ENCODE assay signal across 1 cellular context in genomic region chr17:28937044-28937729, GRCh38.
A peak's percentile ranks its signal among the peaks of the same experiment; 100 is the strongest.
TF ChIP-seq lines count a peak whose summit lies in the region.

No MANE protein-coding gene starts in this region.

TF ChIP-seq in HepG2, 621 proteins besides CTCF, POLR2A, EP300 and RAD21 (continued from another document):
- TF ChIP-seq ZNF3 (CRISPR knock-in tag; IDR thresholded peaks at IDR 0.05) (no peak), SSRP1 (CRISPR knock-in tag; IDR thresholded peaks at IDR 0.05) (0 out of 2 replicates have a peak, but pooled peaks have one; percentile 31), ZNF10 (CRISPR knock-in tag; IDR thresholded peaks at IDR 0.05; ENCODE audit: borderline replicate concordance, low read depth) (no peak), SUZ12 (IDR thresholded peaks at IDR 0.05; ENCODE audit: low read depth, low read length) (no peak), CBX5 (CRISPR knock-in tag; IDR thresholded peaks at IDR 0.05; ENCODE audit: borderline replicate concordance) (no peak), TBX3 (IDR thresholded peaks at IDR 0.05; ENCODE audit: borderline replicate concordance) (peak; percentile 82; the same call in 1 of the 2 replicates), HOMEZ (CRISPR knock-in tag; IDR thresholded peaks at IDR 0.05; ENCODE audit: low read depth) (0 out of 2 replicates have a peak, but pooled peaks have one; percentile 15), ZNF510 (CRISPR knock-in tag; IDR thresholded peaks at IDR 0.05; ENCODE audit: low read depth) (no peak), ARNTL (CRISPR knock-in tag; IDR thresholded peaks at IDR 0.05) (no peak), HOXA7 (CRISPR knock-in tag; IDR thresholded peaks at IDR 0.05) (no peak), FOXA1 (IDR thresholded peaks at IDR 0.05) (no peak), FOXA1 (CRISPR knock-in tag; IDR thresholded peaks at IDR 0.05) (0 out of 2 replicates have a peak, but pooled peaks have one; percentile 20), ZFP82 (CRISPR knock-in tag; IDR thresholded peaks at IDR 0.05; ENCODE audit: borderline replicate concordance) (no peak), SOX6 (IDR thresholded peaks at IDR 0.05) (no peak), SOX6 (CRISPR knock-in tag; IDR thresholded peaks at IDR 0.05) (peak; percentile 88)
- TF ChIP-seq, protein P1, sequence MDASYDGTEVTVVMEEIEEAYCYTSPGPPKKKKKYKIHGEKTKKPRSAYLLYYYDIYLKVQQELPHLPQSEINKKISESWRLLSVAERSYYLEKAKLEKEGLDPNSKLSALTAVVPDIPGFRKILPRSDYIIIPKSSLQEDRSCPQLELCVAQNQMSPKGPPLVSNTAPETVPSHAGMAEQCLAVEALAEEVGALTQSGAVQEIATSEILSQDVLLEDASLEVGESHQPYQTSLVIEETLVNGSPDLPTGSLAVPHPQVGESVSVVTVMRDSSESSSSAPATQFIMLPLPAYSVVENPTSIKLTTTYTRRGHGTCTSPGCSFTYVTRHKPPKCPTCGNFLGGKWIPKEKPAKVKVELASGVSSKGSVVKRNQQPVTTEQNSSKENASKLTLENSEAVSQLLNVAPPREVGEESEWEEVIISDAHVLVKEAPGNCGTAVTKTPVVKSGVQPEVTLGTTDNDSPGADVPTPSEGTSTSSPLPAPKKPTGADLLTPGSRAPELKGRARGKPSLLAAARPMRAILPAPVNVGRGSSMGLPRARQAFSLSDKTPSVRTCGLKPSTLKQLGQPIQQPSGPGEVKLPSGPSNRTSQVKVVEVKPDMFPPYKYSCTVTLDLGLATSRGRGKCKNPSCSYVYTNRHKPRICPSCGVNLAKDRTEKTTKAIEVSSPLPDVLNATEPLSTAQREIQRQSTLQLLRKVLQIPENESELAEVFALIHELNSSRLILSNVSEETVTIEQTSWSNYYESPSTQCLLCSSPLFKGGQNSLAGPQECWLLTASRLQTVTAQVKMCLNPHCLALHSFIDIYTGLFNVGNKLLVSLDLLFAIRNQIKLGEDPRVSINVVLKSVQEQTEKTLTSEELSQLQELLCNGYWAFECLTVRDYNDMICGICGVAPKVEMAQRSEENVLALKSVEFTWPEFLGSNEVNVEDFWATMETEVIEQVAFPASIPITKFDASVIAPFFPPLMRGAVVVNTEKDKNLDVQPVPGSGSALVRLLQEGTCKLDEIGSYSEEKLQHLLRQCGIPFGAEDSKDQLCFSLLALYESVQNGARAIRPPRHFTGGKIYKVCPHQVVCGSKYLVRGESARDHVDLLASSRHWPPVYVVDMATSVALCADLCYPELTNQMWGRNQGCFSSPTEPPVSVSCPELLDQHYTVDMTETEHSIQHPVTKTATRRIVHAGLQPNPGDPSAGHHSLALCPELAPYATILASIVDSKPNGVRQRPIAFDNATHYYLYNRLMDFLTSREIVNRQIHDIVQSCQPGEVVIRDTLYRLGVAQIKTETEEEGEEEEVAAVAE (CRISPR knock-in tag; IDR thresholded peaks at IDR 0.05; ENCODE audit: borderline replicate concordance), result 0 out of 2 replicates have a peak, but pooled peaks have one; percentile 30
- TF ChIP-seq, protein P2, sequence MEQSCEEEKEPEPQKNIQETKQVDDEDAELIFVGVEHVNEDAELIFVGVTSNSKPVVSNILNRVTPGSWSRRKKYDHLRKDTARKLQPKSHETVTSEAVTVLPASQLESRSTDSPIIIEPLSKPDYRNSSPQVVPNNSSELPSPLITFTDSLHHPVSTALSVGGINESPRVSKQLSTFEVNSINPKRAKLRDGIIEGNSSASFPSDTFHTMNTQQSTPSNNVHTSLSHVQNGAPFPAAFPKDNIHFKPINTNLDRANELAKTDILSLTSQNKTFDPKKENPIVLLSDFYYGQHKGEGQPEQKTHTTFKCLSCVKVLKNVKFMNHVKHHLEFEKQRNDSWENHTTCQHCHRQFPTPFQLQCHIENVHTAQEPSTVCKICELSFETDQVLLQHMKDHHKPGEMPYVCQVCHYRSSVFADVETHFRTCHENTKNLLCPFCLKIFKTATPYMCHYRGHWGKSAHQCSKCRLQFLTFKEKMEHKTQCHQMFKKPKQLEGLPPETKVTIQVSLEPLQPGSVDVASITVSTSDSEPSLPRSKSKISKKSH (CRISPR knock-in tag; IDR thresholded peaks at IDR 0.05; ENCODE audit: borderline replicate concordance), result no peak
- TF ChIP-seq, protein P3, sequence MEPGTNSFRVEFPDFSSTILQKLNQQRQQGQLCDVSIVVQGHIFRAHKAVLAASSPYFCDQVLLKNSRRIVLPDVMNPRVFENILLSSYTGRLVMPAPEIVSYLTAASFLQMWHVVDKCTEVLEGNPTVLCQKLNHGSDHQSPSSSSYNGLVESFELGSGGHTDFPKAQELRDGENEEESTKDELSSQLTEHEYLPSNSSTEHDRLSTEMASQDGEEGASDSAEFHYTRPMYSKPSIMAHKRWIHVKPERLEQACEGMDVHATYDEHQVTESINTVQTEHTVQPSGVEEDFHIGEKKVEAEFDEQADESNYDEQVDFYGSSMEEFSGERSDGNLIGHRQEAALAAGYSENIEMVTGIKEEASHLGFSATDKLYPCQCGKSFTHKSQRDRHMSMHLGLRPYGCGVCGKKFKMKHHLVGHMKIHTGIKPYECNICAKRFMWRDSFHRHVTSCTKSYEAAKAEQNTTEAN (CRISPR knock-in tag; conservative IDR thresholded peaks at IDR 0.05), result no peak
